Comparison of ENCODE assay signal across 8 cellular contexts in genomic region chr20:19662638-19662995, GRCh38.
"Had no signal": no experiment of that assay in that cellular context is flagged by ENCODE, and none has a peak within 500 bp of the region (broad histone marks: within the 10 kb centered on the region; RNA-seq: fewer than 3 reads in every experiment).

No MANE protein-coding gene starts in this region.

- H3K27ac ChIP-seq: cardiac muscle cell, right atrium auricular region, tibial nerve had no signal

- H3K4me3 ChIP-seq: cardiac muscle cell, mucosa of descending colon, right atrium auricular region, tibial nerve had no signal

- H3K27ac Mint-ChIP-seq: activated naive CD4-positive, alpha-beta T cell treated with anti-CD3 and anti-CD28 coated beads, Interleukin-2, amount 10 ng/mL, durations not matched to agents 7 days and 5 days; activated T-helper 17 cell treated with anti-CD3 and anti-CD28 coated beads, Interleukin-2, amount 50 U/mL, for 72 hours; T-cell had no signal

- H3K9me3 Mint-ChIP-seq: activated naive CD4-positive, alpha-beta T cell treated with anti-CD3 and anti-CD28 coated beads, Interleukin-2, amount 10 ng/mL, durations not matched to agents 7 days and 5 days; activated T-helper 17 cell treated with anti-CD3 and anti-CD28 coated beads, Interleukin-2, amount 50 U/mL, for 72 hours; T-cell had no signal

- H3K36me3 Mint-ChIP-seq: activated naive CD4-positive, alpha-beta T cell treated with anti-CD3 and anti-CD28 coated beads, Interleukin-2, amount 10 ng/mL, durations not matched to agents 7 days and 5 days; naive thymus-derived CD4-positive, alpha-beta T cell; T-cell had no signal

- H3K4me1 Mint-ChIP-seq: activated T-helper 17 cell treated with anti-CD3 and anti-CD28 coated beads, Interleukin-2, amount 50 U/mL, for 72 hours had no signal

- H3K36me3 ChIP-seq: cardiac muscle cell, right atrium auricular region, tibial nerve had no signal

- H3K4me3 Mint-ChIP-seq: activated naive CD4-positive, alpha-beta T cell treated with anti-CD3 and anti-CD28 coated beads, Interleukin-2, amount 10 ng/mL, durations not matched to agents 7 days and 5 days; activated T-helper 17 cell treated with anti-CD3 and anti-CD28 coated beads, Interleukin-2, amount 50 U/mL, for 72 hours; naive thymus-derived CD4-positive, alpha-beta T cell; T-cell had no signal

- ATAC-seq: activated T-helper 17 cell treated with anti-CD3 and anti-CD28 coated beads, Interleukin-2, amount 50 U/mL, for 72 hours; T-cell had no signal

- H3K9me3 ChIP-seq: mucosa of descending colon, right atrium auricular region, tibial nerve had no signal

- H3K27me3 ChIP-seq: right atrium auricular region, tibial nerve had no signal
